30 cellular contexts compared by ENCODE assay signal in the genomic region with DNA sequence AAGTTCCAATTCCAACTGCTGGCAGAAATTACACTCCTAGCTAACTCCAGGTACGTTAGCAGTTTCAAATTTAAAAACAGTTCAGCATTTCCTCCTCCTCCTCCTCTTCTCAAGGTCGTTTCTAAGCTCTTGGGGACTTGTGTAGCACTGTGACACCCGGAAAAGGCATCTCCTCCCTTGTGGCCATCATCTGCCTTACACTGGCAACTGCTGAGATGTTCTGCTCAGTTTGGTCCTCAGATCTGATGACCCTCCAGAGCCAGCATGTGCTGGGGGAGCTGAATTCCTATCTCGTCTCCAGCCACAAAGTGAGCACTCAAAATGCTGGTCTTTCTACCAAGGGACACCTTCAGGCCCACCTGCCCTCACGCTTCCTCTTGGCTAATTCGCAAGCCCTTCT. TPM values are rescaled to one million over a fixed set of nuclear protein-coding genes. Genes with fewer than 3 reads are reported as not detected.
"Had no signal": no experiment of that assay in that cellular context is flagged by ENCODE, and none has a peak within 500 bp of the region (broad histone marks: within the 10 kb centered on the region; RNA-seq: fewer than 3 reads in every experiment).

No MANE protein-coding gene starts in this region.

- H3K27me3 Mint-ChIP-seq: brain had no signal

- DNase-seq: activated B cell treated with CpG ODN at 0.5 μM for 24 hours; activated CD4-positive, alpha-beta memory T cell treated with anti-CD3 and anti-CD28 coated beads for 36 hours; activated CD4-positive, alpha-beta T cell treated with anti-CD3 and anti-CD28 coated beads for 4 hours; activated CD8-positive, alpha-beta memory T cell treated with anti-CD3 and anti-CD28 coated beads, Interleukin-2, amount 50 U/mL, for 4 hours; activated gamma-delta T cell; activated naive CD4-positive, alpha-beta T cell treated with anti-CD3 and anti-CD28 coated beads, Interleukin-2, amount 10 ng/mL, durations not matched to agents 7 days and 5 days; activated naive CD8-positive, alpha-beta T cell treated with anti-CD3 and anti-CD28 coated beads, Interleukin-2, amount 10 ng/mL, durations not matched to agents 7 days and 5 days; activated T-cell treated with anti-CD3 and anti-CD28 coated beads, Interleukin-2, amount 50 U/mL, for 24 hours; cerebellar nuclear complex; dorsolateral prefrontal cortex; effector memory CD4-positive, alpha-beta T cell; foreskin fibroblast; heart left ventricle; lower lobe of right lung; mesendoderm; natural killer cell; retina; sigmoid colon; small intestine; stimulated activated CD4-positive, alpha-beta T cell treated with anti-CD3 and anti-CD28 coated beads, Interleukin-4, amount 100 ng/mL, for 24 hours; stomach; T-helper 17 cell; thyroid gland; upper lobe of left lung had no signal

- H3K36me3 ChIP-seq: ascending aorta, cardiac muscle cell, heart left ventricle, lower lobe of right lung, prostate gland, sigmoid colon, stomach, thyroid gland, upper lobe of left lung had no signal

- H3K4me3 Mint-ChIP-seq: activated B cell treated with CpG ODN at 0.5 μM for 24 hours; activated CD4-positive, alpha-beta memory T cell treated with anti-CD3 and anti-CD28 coated beads for 36 hours; activated naive CD4-positive, alpha-beta T cell treated with anti-CD3 and anti-CD28 coated beads, Interleukin-2, amount 10 ng/mL, durations not matched to agents 7 days and 5 days; activated naive CD8-positive, alpha-beta T cell treated with anti-CD3 and anti-CD28 coated beads, Interleukin-2, amount 10 ng/mL, durations not matched to agents 7 days and 5 days; activated T-cell treated with anti-CD3 and anti-CD28 coated beads, Interleukin-2, amount 50 U/mL, for 24 hours; brain; natural killer cell; stimulated activated memory B cell treated with anti-CD40 and anti-IgM and Interleukin-4, amounts not matched to agents 10 μg/mL and 1 μg/mL and 100 μg/mL, for 72 hours; T-helper 17 cell had no signal

- H3K4me1 Mint-ChIP-seq: activated B cell treated with CpG ODN at 0.5 μM for 24 hours; natural killer cell; stimulated activated memory B cell treated with anti-CD40 and anti-IgM and Interleukin-4, amounts not matched to agents 10 μg/mL and 1 μg/mL and 100 μg/mL, for 72 hours; T-helper 17 cell had no signal

- H3K27ac ChIP-seq: ascending aorta, cardiac muscle cell, coronary artery, dorsolateral prefrontal cortex, lower lobe of right lung, prostate gland, sigmoid colon, thyroid gland, upper lobe of left lung had no signal

- H3K9me3 Mint-ChIP-seq: activated T-cell treated with anti-CD3 and anti-CD28 coated beads, Interleukin-2, amount 50 U/mL, for 24 hours; natural killer cell had no signal

- H3K27me3 ChIP-seq: ascending aorta, cardiac muscle cell, dorsolateral prefrontal cortex, heart left ventricle, sigmoid colon, stomach, thyroid gland, upper lobe of left lung had no signal

- H3K4me1 ChIP-seq: ascending aorta, lower lobe of right lung, prostate gland, sigmoid colon, thyroid gland, upper lobe of left lung had no signal

- ATAC-seq: heart left ventricle; lower lobe of right lung; natural killer cell; stimulated activated memory B cell treated with anti-CD40 and anti-IgM and Interleukin-4, amounts not matched to agents 10 μg/mL and 1 μg/mL and 100 μg/mL, for 72 hours; T-helper 17 cell had no signal

- H3K4me3 ChIP-seq: ascending aorta, cardiac muscle cell, coronary artery, dorsolateral prefrontal cortex, heart left ventricle, lower lobe of right lung, prostate gland, sigmoid colon, stomach, thyroid gland, upper lobe of left lung had no signal

- H3K27ac Mint-ChIP-seq: activated B cell treated with CpG ODN at 0.5 μM for 24 hours; activated CD4-positive, alpha-beta memory T cell treated with anti-CD3 and anti-CD28 coated beads for 36 hours; activated naive CD4-positive, alpha-beta T cell treated with anti-CD3 and anti-CD28 coated beads, Interleukin-2, amount 10 ng/mL, durations not matched to agents 7 days and 5 days; activated naive CD8-positive, alpha-beta T cell treated with anti-CD3 and anti-CD28 coated beads, Interleukin-2, amount 10 ng/mL, durations not matched to agents 7 days and 5 days; activated T-cell treated with anti-CD3 and anti-CD28 coated beads, Interleukin-2, amount 50 U/mL, for 24 hours; natural killer cell; stimulated activated memory B cell treated with anti-CD40 and anti-IgM and Interleukin-4, amounts not matched to agents 10 μg/mL and 1 μg/mL and 100 μg/mL, for 72 hours; T-helper 17 cell had no signal

- H3K36me3 Mint-ChIP-seq: activated CD4-positive, alpha-beta memory T cell treated with anti-CD3 and anti-CD28 coated beads for 36 hours; activated naive CD4-positive, alpha-beta T cell treated with anti-CD3 and anti-CD28 coated beads, Interleukin-2, amount 10 ng/mL, durations not matched to agents 7 days and 5 days; activated naive CD8-positive, alpha-beta T cell treated with anti-CD3 and anti-CD28 coated beads, Interleukin-2, amount 10 ng/mL, durations not matched to agents 7 days and 5 days; brain; natural killer cell; stimulated activated memory B cell treated with anti-CD40 and anti-IgM and Interleukin-4, amounts not matched to agents 10 μg/mL and 1 μg/mL and 100 μg/mL, for 72 hours had no signal

- H3K9me3 ChIP-seq: ascending aorta, lower lobe of right lung, prostate gland, sigmoid colon, stomach, thyroid gland, upper lobe of left lung had no signal

RNA-seq across cellular contexts. Expression of a gene that starts 43.5 kb away (rescaled TPM):
- total RNA-seq: ascending aorta had no signal
